In genomic region chr12:47361389-47362031, GRCh38 we compare ENCODE assay signal across 8 cellular contexts.
DNase-seq lines count a peak whose midpoint lies in the region; ATAC-seq and TF ChIP-seq lines count a peak whose summit lies in the region.

No MANE protein-coding gene starts in this region.

- H3K14ac ChIP-seq in neuronal stem cell (ENCODE audit: low read length), result no peak overlapping the region

- H3K27me3 ChIP-seq in Caco-2 (replicated peaks; ENCODE audit: control insufficient read depth, insufficient read depth, low read length), result no peaks in the 10 kb centered on the region
- no peaks in the 10 kb centered on the region for H3K27me3 ChIP-seq in neuronal stem cell (ENCODE audit: control insufficient read depth in 3 of 3, insufficient read depth in 3 of 3, low read depth in 1 of 3, low read length in 3 of 3)

- H3K4me3 Mint-ChIP-seq in Caco-2 (ENCODE audit: unreplicated experiment), result no peak overlapping the region
- peak overlapping the region; percentile 62 for H3K4me3 Mint-ChIP-seq in stimulated activated effector memory CD8-positive, alpha-beta T cell treated with anti-CD3 and anti-CD28 coated beads, Interleukin-12 subunit alpha, Interleukin-12 subunit beta, amount 100 ng/mL, for 72 hours

- H3K4me3 ChIP-seq in Caco-2 (ENCODE audit: low read depth, low read length) (no peak overlapping the region), neuronal stem cell (ENCODE audit: low read length in 2 of 2) (no peak overlapping the region)

- H3K9me3 ChIP-seq in Caco-2 (no peaks in the 10 kb centered on the region), KOPT-K1 (ENCODE audit: insufficient read depth, low read length, poor library complexity, severe bottlenecking) (no peaks in the 10 kb centered on the region), neuronal stem cell (replicated peaks in 1 of 2; ENCODE audit: control insufficient read depth in 2 of 2, insufficient read depth in 1 of 2, low read depth in 1 of 2, low read length in 2 of 2) (no peaks in the 10 kb centered on the region)

- H3K27ac ChIP-seq in KOPT-K1 (ENCODE audit: low read depth, low read length, poor library complexity, severe bottlenecking) (peak overlapping the region; percentile 91), neuronal stem cell (replicated peaks; ENCODE audit: low read length) (no peak overlapping the region)

- no peak overlapping the region for H3K23ac ChIP-seq in neuronal stem cell (ENCODE audit: low read depth, low read length, poor library complexity)

- H3K4ac ChIP-seq in neuronal stem cell (ENCODE audit: low read length), result no peak overlapping the region

- no peak overlapping the region for H2BK5ac ChIP-seq in neuronal stem cell (ENCODE audit: low read length)

- H3K4me1 Mint-ChIP-seq in Caco-2 (ENCODE audit: low read depth, unreplicated experiment), result peaks cover 15% of the 10 kb centered on the region
- peaks cover 52% of the 10 kb centered on the region for H3K4me1 Mint-ChIP-seq in stimulated activated effector memory CD8-positive, alpha-beta T cell treated with anti-CD3 and anti-CD28 coated beads, Interleukin-12 subunit alpha, Interleukin-12 subunit beta, amount 100 ng/mL, for 72 hours

- H3K18ac ChIP-seq in neuronal stem cell (ENCODE audit: low read length), result no peak overlapping the region

- H2AK5ac ChIP-seq in neuronal stem cell (ENCODE audit: low read depth, low read length), result no peak overlapping the region

- H3K79me1 ChIP-seq in neuronal stem cell (ENCODE audit: low read depth, low read length), result no peaks in the 10 kb centered on the region

- no TSS peak for BruUV-seq in Caco-2 (replicated peaks; lab: Mats Ljungman, UMichigan)

- peak; percentile 25 to 38 for DNase-seq in Caco-2
- peak; percentile 40 for DNase-seq in activated T-cell treated with anti-CD3 and anti-CD28 coated beads for 4 hours
- DNase-seq in left cardiac atrium, result no peak
- DNase-seq in stimulated activated effector memory CD8-positive, alpha-beta T cell treated with anti-CD3 and anti-CD28 coated beads, Interleukin-12 subunit alpha, Interleukin-12 subunit beta, amount 100 ng/mL, for 72 hours (ENCODE audit: low spot score in 2 of 2), result peak; percentile 33 to 80
- DNase-seq in HuH-7.5 (ENCODE audit: low spot score), result no peak
- DNase-seq in neuronal stem cell (ENCODE audit: low spot score), result no peak

- H2BK12ac ChIP-seq in neuronal stem cell (ENCODE audit: low read length), result no peak overlapping the region

- H2AFZ ChIP-seq in neuronal stem cell (ENCODE audit: low read length), result no peak overlapping the region

- POLR2A ChIA-PET in Caco-2 (lab: Charles Lee), result no interaction called here

- no peaks in the 10 kb centered on the region for H3K27me3 Mint-ChIP-seq in Caco-2 (ENCODE audit: insufficient read depth, unreplicated experiment)

- H4K91ac ChIP-seq in neuronal stem cell (ENCODE audit: low read depth, low read length, poor library complexity), result no peak overlapping the region

- H2BK120ac ChIP-seq in neuronal stem cell (ENCODE audit: low read depth, low read length), result no peak overlapping the region

- H3K4me2 ChIP-seq in neuronal stem cell (ENCODE audit: insufficient read depth, low read length, poor library complexity, severe bottlenecking), result no peak overlapping the region

- H3K4me1 ChIP-seq in Caco-2 (peaks cover 11% of the 10 kb centered on the region), neuronal stem cell (ENCODE audit: control insufficient read depth in 2 of 2, insufficient read depth in 1 of 2, low read depth in 1 of 2, low read length in 2 of 2) (no peaks in the 10 kb centered on the region)

- intact Hi-C loops in Caco-2 (cut with micrococcal nuclease; ENCODE audit: unreplicated experiment), result loop anchor here (2.0 to 5.0 kb wide), 2 partner anchors 15 to 49 kb away; no protein-coding TSS in a partner anchor
- intact Hi-C loops in left cardiac atrium (cut with DNase I), result no loop called here

- no peaks in the 10 kb centered on the region for H3K36me3 Mint-ChIP-seq in Caco-2 (ENCODE audit: insufficient read depth, unreplicated experiment)
- peaks cover 16% of the 10 kb centered on the region for H3K36me3 Mint-ChIP-seq in stimulated activated effector memory CD8-positive, alpha-beta T cell treated with anti-CD3 and anti-CD28 coated beads, Interleukin-12 subunit alpha, Interleukin-12 subunit beta, amount 100 ng/mL, for 72 hours

- H3K36me3 ChIP-seq in Caco-2 (ENCODE audit: control insufficient read depth, insufficient read depth, low read length) (no peaks in the 10 kb centered on the region), KOPT-K1 (ENCODE audit: insufficient read depth, low read length) (no peaks in the 10 kb centered on the region), neuronal stem cell (replicated peaks in 1 of 2; ENCODE audit: control insufficient read depth in 2 of 2, insufficient read depth in 2 of 2, low read length in 2 of 2) (no peaks in the 10 kb centered on the region)

- no CpG with 5 or more reads among the region's 7 CpGs for WGBS in neuronal stem cell (ENCODE audit: extremely low coverage in 2 of 2, insufficient read length in 2 of 2, insufficient replicate concordance in 1 of 2), 2 donors

- TF ChIP-seq CTCF in Caco-2 (IDR thresholded peaks at IDR 0.05; ENCODE audit: insufficient read depth in 1 of 2, low read depth in 1 of 2, low read length in 1 of 2, severe bottlenecking in 1 of 2, unreplicated experiment in 1 of 2), result no peak

- H3K27ac Mint-ChIP-seq in Caco-2 (ENCODE audit: unreplicated experiment), result no peak overlapping the region
- peak overlapping the region; percentile 91 for H3K27ac Mint-ChIP-seq in stimulated activated effector memory CD8-positive, alpha-beta T cell treated with anti-CD3 and anti-CD28 coated beads, Interleukin-12 subunit alpha, Interleukin-12 subunit beta, amount 100 ng/mL, for 72 hours

- ATAC-seq in GM21619 (IDR thresholded peaks at IDR 0.05; ENCODE audit: unreplicated experiment) (peak; percentile 73), left cardiac atrium (peak; percentile 61 to 76)
- ATAC-seq in stimulated activated effector memory CD8-positive, alpha-beta T cell treated with anti-CD3 and anti-CD28 coated beads, Interleukin-12 subunit alpha, Interleukin-12 subunit beta, amount 100 ng/mL, for 72 hours, result peak; percentile 92

- H4K8ac ChIP-seq in neuronal stem cell (ENCODE audit: low read depth, low read length), result no peak overlapping the region

- H3K9me3 Mint-ChIP-seq in Caco-2 (ENCODE audit: unreplicated experiment), result peaks cover 6% of the 10 kb centered on the region
- H3K9me3 Mint-ChIP-seq in stimulated activated effector memory CD8-positive, alpha-beta T cell treated with anti-CD3 and anti-CD28 coated beads, Interleukin-12 subunit alpha, Interleukin-12 subunit beta, amount 100 ng/mL, for 72 hours, result peaks cover 14% of the 10 kb centered on the region

- H3K9ac ChIP-seq in neuronal stem cell (ENCODE audit: low read depth, low read length, poor library complexity), result no peak overlapping the region

- H2BK15ac ChIP-seq in neuronal stem cell (ENCODE audit: low read length), result no peak overlapping the region

- CTCF ChIA-PET in Caco-2 (lab: Charles Lee), result interaction anchor here (1.1 kb wide), 1 partner anchor 329 kb away, joined by 7 read pairs; no protein-coding TSS in a partner anchor

Comparison
In these comparisons a context has a peak if more than half of its experiments do, and no peak if none do; other contexts are left out.
1. DNase-seq: peak in Caco-2 (2 of 2), activated T-cell treated with anti-CD3 and anti-CD28 coated beads for 4 hours (single experiment) and stimulated activated effector memory CD8-positive, alpha-beta T cell treated with anti-CD3 and anti-CD28 coated beads, Interleukin-12 subunit alpha, Interleukin-12 subunit beta, amount 100 ng/mL, for 72 hours (2 of 2); none in left cardiac atrium (single experiment), HuH-7.5 (single experiment) and neuronal stem cell (single experiment).
2. Peak in every context shown above with its lines, with median percentiles within 50 percentile points of each other: ATAC-seq.